In genomic region chr3:110383356-110383755, GRCh38 we compare ENCODE assay signal across 28 cellular contexts.
"Had no signal": no experiment of that assay in that cellular context is flagged by ENCODE, and none has a peak within 500 bp of the region (broad histone marks: within the 10 kb centered on the region; RNA-seq: fewer than 3 reads in every experiment).

No MANE protein-coding gene starts in this region.

- ATAC-seq: activated CD4-positive, CD25-positive, alpha-beta regulatory T cell treated with anti-CD3 and anti-CD28 coated beads, Interleukin-2, amount 50 U/mL, for 24 hours; foreskin keratinocyte; heart left ventricle; T-helper 17 cell had no signal

- H3K9me3 Mint-ChIP-seq: activated CD4-positive, alpha-beta memory T cell treated with anti-CD3 and anti-CD28 coated beads for 36 hours; activated naive CD4-positive, alpha-beta T cell treated with anti-CD3 and anti-CD28 coated beads, Interleukin-2, amount 10 ng/mL, durations not matched to agents 7 days and 5 days; activated T-cell treated with anti-CD3 and anti-CD28 coated beads, Interleukin-2, amount 50 U/mL, for 24 hours; central memory CD8-positive, alpha-beta T cell; nephron progenitor cell had no signal

- H3K9me3 ChIP-seq: esophagus squamous epithelium, heart left ventricle, right atrium auricular region, testis had no signal

- H3K36me3 ChIP-seq: esophagus squamous epithelium, heart left ventricle, right atrium auricular region, transverse colon, WERI-Rb-1 had no signal

- H3K36me3 Mint-ChIP-seq: activated CD4-positive, alpha-beta memory T cell treated with anti-CD3 and anti-CD28 coated beads for 36 hours; activated naive CD4-positive, alpha-beta T cell treated with anti-CD3 and anti-CD28 coated beads, Interleukin-2, amount 10 ng/mL, durations not matched to agents 7 days and 5 days; immature natural killer cell; mesothelial cell of epicardium; naive B cell had no signal

- H3K27ac ChIP-seq: epithelial cell of prostate, esophagus squamous epithelium, foreskin keratinocyte, heart left ventricle, right atrium auricular region, testis, transverse colon, WERI-Rb-1 had no signal

- H3K27me3 ChIP-seq: esophagus squamous epithelium, foreskin keratinocyte, heart left ventricle, right atrium auricular region, testis, transverse colon had no signal

- H3K27ac Mint-ChIP-seq: activated CD4-positive, alpha-beta memory T cell treated with anti-CD3 and anti-CD28 coated beads for 36 hours; activated naive CD4-positive, alpha-beta T cell treated with anti-CD3 and anti-CD28 coated beads, Interleukin-2, amount 10 ng/mL, durations not matched to agents 7 days and 5 days; activated T-cell treated with anti-CD3 and anti-CD28 coated beads, Interleukin-2, amount 50 U/mL, for 24 hours; immature natural killer cell; mesothelial cell of epicardium; naive B cell; nephron progenitor cell; T-helper 17 cell had no signal

- H3K4me1 ChIP-seq: esophagus squamous epithelium, foreskin keratinocyte, heart left ventricle, right atrium auricular region, testis had no signal

- H3K4me1 Mint-ChIP-seq: activated naive CD4-positive, alpha-beta T cell treated with anti-CD3 and anti-CD28 coated beads, Interleukin-2, amount 10 ng/mL, durations not matched to agents 7 days and 5 days; central memory CD8-positive, alpha-beta T cell; immature natural killer cell; naive B cell; T-helper 17 cell had no signal

- H3K4me3 Mint-ChIP-seq: activated CD4-positive, alpha-beta memory T cell treated with anti-CD3 and anti-CD28 coated beads for 36 hours; activated naive CD4-positive, alpha-beta T cell treated with anti-CD3 and anti-CD28 coated beads, Interleukin-2, amount 10 ng/mL, durations not matched to agents 7 days and 5 days; activated T-cell treated with anti-CD3 and anti-CD28 coated beads, Interleukin-2, amount 50 U/mL, for 24 hours; central memory CD8-positive, alpha-beta T cell; immature natural killer cell; mesothelial cell of epicardium; naive B cell; nephron progenitor cell; T-helper 17 cell had no signal

- H3K27me3 Mint-ChIP-seq: activated CD4-positive, alpha-beta memory T cell treated with anti-CD3 and anti-CD28 coated beads for 36 hours; activated naive CD4-positive, alpha-beta T cell treated with anti-CD3 and anti-CD28 coated beads, Interleukin-2, amount 10 ng/mL, durations not matched to agents 7 days and 5 days; activated T-cell treated with anti-CD3 and anti-CD28 coated beads, Interleukin-2, amount 50 U/mL, for 24 hours; central memory CD8-positive, alpha-beta T cell; naive B cell; T-helper 17 cell had no signal

- H3K4me3 ChIP-seq: esophagus squamous epithelium, heart left ventricle, right atrium auricular region, testis, transverse colon had no signal

- DNase-seq: activated CD4-positive, alpha-beta memory T cell treated with anti-CD3 and anti-CD28 coated beads for 36 hours; activated CD4-positive, alpha-beta T cell treated with anti-CD3 and anti-CD28 coated beads for 48 hours; activated CD8-positive, alpha-beta memory T cell treated with anti-CD3 and anti-CD28 coated beads, Interleukin-2, amount 50 U/mL, for 4 hours; activated gamma-delta T cell; activated naive CD4-positive, alpha-beta T cell treated with anti-CD3 and anti-CD28 coated beads, Interleukin-2, amount 10 ng/mL, durations not matched to agents 7 days and 5 days; activated T-cell treated with anti-CD3 and anti-CD28 coated beads, Interleukin-2, amount 50 U/mL, for 24 hours; amygdala; dermis blood vessel endothelial cell; effector CD8-positive, alpha-beta T cell; esophagus squamous epithelium; foreskin keratinocyte; heart left ventricle; hypothalamus; immature natural killer cell; naive B cell; nephron progenitor cell; nucleus accumbens; stimulated activated naive CD4-positive, alpha-beta T cell treated with Interleukin-2 at 50 U/mL for 16 hours; T-helper 17 cell; T1000; testis; transverse colon; WERI-Rb-1 had no signal
